Comparison of ENCODE assay signal across 9 cellular contexts in the genomic region with DNA sequence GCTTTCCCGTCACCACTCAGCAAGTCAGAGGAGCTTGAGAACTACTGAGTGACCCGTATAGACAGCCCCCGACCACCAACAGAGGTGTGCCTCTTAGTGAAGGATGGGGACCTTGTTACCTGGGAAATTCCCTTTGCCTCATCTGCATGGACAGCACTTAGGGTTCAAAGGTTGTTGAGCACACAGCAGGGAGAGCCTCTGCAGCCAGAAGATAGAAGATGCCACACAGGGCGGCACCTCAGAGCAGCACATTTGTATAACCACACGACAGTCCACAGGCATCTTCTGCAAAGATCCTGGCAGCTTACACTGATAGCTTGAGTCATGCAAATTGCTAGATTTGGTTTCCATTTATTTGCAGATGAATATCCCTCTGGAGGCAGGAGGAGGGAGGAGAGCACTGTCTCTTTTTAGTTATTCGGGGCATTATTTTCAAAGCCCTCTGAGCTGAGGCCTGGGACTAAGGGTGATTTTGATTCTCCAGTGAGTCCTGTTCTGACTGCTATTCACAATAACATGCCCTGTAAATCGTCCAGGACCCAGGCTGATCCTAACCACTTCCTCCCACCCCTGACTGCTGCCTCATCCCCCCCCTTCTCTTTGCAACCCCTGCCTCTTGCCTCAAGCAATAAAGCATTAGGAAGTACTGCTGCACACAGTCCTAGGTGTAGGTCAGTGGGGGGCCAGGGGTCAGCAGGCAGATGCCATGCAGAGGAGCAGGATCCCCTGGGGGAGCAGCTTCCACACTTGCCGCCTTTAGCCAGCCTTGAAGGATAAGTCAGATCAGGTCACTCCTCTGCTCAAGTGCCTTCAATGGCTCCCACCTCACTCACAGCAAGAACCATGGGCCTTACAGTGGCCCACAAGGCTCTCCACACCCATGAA. TPM values are rescaled to one million over a fixed set of nuclear protein-coding genes. Genes with fewer than 3 reads are reported as not detected.
DNase-seq lines count a peak whose midpoint lies in the region; ATAC-seq and TF ChIP-seq lines count a peak whose summit lies in the region.
"Had no signal": no experiment of that assay in that cellular context is flagged by ENCODE, and none has a peak within 500 bp of the region (broad histone marks: within the 10 kb centered on the region; RNA-seq: fewer than 3 reads in every experiment).

No MANE protein-coding gene starts in this region.

- H3K14ac ChIP-seq in trophoblast cell (ENCODE audit: low read length), result peak overlapping the region; percentile 33

- no peak overlapping the region for H4K12ac ChIP-seq in trophoblast cell (ENCODE audit: low read depth, low read length)

- no peak overlapping the region for H2AK5ac ChIP-seq in trophoblast cell (ENCODE audit: low read length)

- WGBS in trophoblast cell (ENCODE audit: extremely low coverage, insufficient coverage, insufficient read length), result no CpG with 5 or more reads among the region's 8 CpGs

- POLR2A ChIA-PET in HEK293T (lab: Yijun Ruan, JAX), result no interaction called here

- H2BK5ac ChIP-seq in trophoblast cell (ENCODE audit: low read depth, low read length, poor library complexity), result no peak overlapping the region

- peak overlapping the region; percentile 48 for H4K91ac ChIP-seq in trophoblast cell (ENCODE audit: low read depth, low read length)

- peaks cover 49% of the 10 kb centered on the region for H3K4me1 Mint-ChIP-seq in activated T-helper 1 cell treated with anti-CD3 and anti-CD28 coated beads, Interleukin-12 subunit alpha, Interleukin-12 subunit beta, Interleukin-2, Interleukin-4 antibody, amounts not matched to agents 30 ng/mL and 10 ng/mL and 1 ng/mL, durations not matched to agents 14 hours and 24 hours and 36 hours (ENCODE audit: low read depth)

- DNase-seq in NB4 (ENCODE audit: low read depth) (peak; percentile 94), trophoblast cell (no peak), HEK293T (ENCODE audit: extremely low spot score) (no peak), NCI-H2196 treated with DMSO at 0.1 percent for 48 hours (lab: John Stamatoyannopoulos, UW; ENCODE audit: unreplicated experiment) (no peak), NCI-H1417 treated with DMSO at 0.1 percent for 48 hours (lab: John Stamatoyannopoulos, UW) (no peak)
- DNase-seq in activated T-helper 1 cell treated with anti-CD3 and anti-CD28 coated beads, Interleukin-12 subunit alpha, Interleukin-12 subunit beta, Interleukin-2, Interleukin-4 antibody, amounts not matched to agents 30 ng/mL and 10 ng/mL and 1 ng/mL, durations not matched to agents 14 hours and 24 hours and 36 hours (ENCODE audit: low spot score), result peak; percentile 54

- peak overlapping the region; percentile 32 for H2BK120ac ChIP-seq in trophoblast cell (ENCODE audit: insufficient read depth, low read length, poor library complexity)

- CTCF ChIA-PET in HEK293T (lab: Yijun Ruan, JAX), result interaction anchor here (0.6 kb wide), 1 partner anchor 12 kb away, joined by 3 read pairs; no protein-coding TSS in a partner anchor

- H3K27me3 Mint-ChIP-seq in activated T-helper 1 cell treated with anti-CD3 and anti-CD28 coated beads, Interleukin-12 subunit alpha, Interleukin-12 subunit beta, Interleukin-2, Interleukin-4 antibody, amounts not matched to agents 30 ng/mL and 10 ng/mL and 1 ng/mL, durations not matched to agents 14 hours and 24 hours and 36 hours (ENCODE audit: insufficient read depth), result peaks cover 2% of the 10 kb centered on the region

- no peaks in the 10 kb centered on the region for H3K36me3 ChIP-seq in trophoblast cell (ENCODE audit: control insufficient read depth in 1 of 2, insufficient read depth in 2 of 2, low read length in 2 of 2)

- peaks cover 14 to 21% of the 10 kb centered on the region in 2 experiments for H3K4me1 ChIP-seq in trophoblast cell (ENCODE audit: control insufficient read depth in 1 of 2, insufficient read depth in 2 of 2, low read length in 2 of 2)

- H4K8ac ChIP-seq in trophoblast cell (ENCODE audit: low read depth, low read length), result peak overlapping the region; percentile 23

- H3K18ac ChIP-seq in trophoblast cell (ENCODE audit: low read length), result peak overlapping the region; percentile 62

- no peaks in the 10 kb centered on the region for H3K9me3 Mint-ChIP-seq in activated T-helper 1 cell treated with anti-CD3 and anti-CD28 coated beads, Interleukin-12 subunit alpha, Interleukin-12 subunit beta, Interleukin-2, Interleukin-4 antibody, amounts not matched to agents 30 ng/mL and 10 ng/mL and 1 ng/mL, durations not matched to agents 14 hours and 24 hours and 36 hours

- no peak overlapping the region for H3K23ac ChIP-seq in trophoblast cell (ENCODE audit: low read length)

- peaks cover 3% of the 10 kb centered on the region for H3K79me1 ChIP-seq in trophoblast cell (ENCODE audit: low read length)

- ATAC-seq in GM19035 (IDR thresholded peaks at IDR 0.05; ENCODE audit: unreplicated experiment) (peak; percentile 67), HG03439 (IDR thresholded peaks at IDR 0.05; ENCODE audit: unreplicated experiment) (no peak)

- H3K36me3 Mint-ChIP-seq in activated T-helper 1 cell treated with anti-CD3 and anti-CD28 coated beads, Interleukin-12 subunit alpha, Interleukin-12 subunit beta, Interleukin-2, Interleukin-4 antibody, amounts not matched to agents 30 ng/mL and 10 ng/mL and 1 ng/mL, durations not matched to agents 14 hours and 24 hours and 36 hours (ENCODE audit: low read depth), result peaks cover 3% of the 10 kb centered on the region

- H3K4ac ChIP-seq in trophoblast cell (ENCODE audit: low read depth, low read length), result no peak overlapping the region

- H2AFZ ChIP-seq in trophoblast cell (ENCODE audit: insufficient read depth, low read length, poor library complexity), result no peak overlapping the region

- no peak overlapping the region for H3K27ac ChIP-seq in trophoblast cell (ENCODE audit: low read depth, low read length)

- no peak for TF ChIP-seq POLR2A in NB4 (IDR thresholded peaks at IDR 0.05; ENCODE audit: extremely low read depth, insufficient read length)

- no peak for TF ChIP-seq CTCF in NB4 (IDR thresholded peaks at IDR 0.05; ENCODE audit: low read depth, low read length)

- H3K27ac Mint-ChIP-seq in activated T-helper 1 cell treated with anti-CD3 and anti-CD28 coated beads, Interleukin-12 subunit alpha, Interleukin-12 subunit beta, Interleukin-2, Interleukin-4 antibody, amounts not matched to agents 30 ng/mL and 10 ng/mL and 1 ng/mL, durations not matched to agents 14 hours and 24 hours and 36 hours, result peak overlapping the region; percentile 90

- H3K27me3 ChIP-seq in trophoblast cell (ENCODE audit: insufficient read depth, low read length), result no peaks in the 10 kb centered on the region

- H3K4me3 ChIP-seq in NB4 (ENCODE audit: low read depth, low read length) (peak overlapping the region; percentile 37), trophoblast cell (ENCODE audit: low read depth, low read length) (no peak overlapping the region)

- no peaks in the 10 kb centered on the region for H3K79me2 ChIP-seq in trophoblast cell (ENCODE audit: control insufficient read depth, insufficient read depth, low read length, poor library complexity)

- intact Hi-C loops in activated T-helper 1 cell treated with anti-CD3 and anti-CD28 coated beads, Interleukin-12 subunit alpha, Interleukin-12 subunit beta, Interleukin-2, Interleukin-4 antibody, amounts not matched to agents 30 ng/mL and 10 ng/mL and 1 ng/mL, durations not matched to agents 14 hours and 24 hours and 36 hours (cut with micrococcal nuclease), result loop anchor here (1.0 kb wide), 1 partner anchor 13 kb away; no protein-coding TSS in a partner anchor

- no peak overlapping the region for H3K9ac ChIP-seq in trophoblast cell (ENCODE audit: low read length)

- no peak overlapping the region for H3K4me2 ChIP-seq in trophoblast cell (ENCODE audit: low read length)

- H2BK12ac ChIP-seq in trophoblast cell (ENCODE audit: low read length), result no peak overlapping the region

- H3K4me3 Mint-ChIP-seq in activated T-helper 1 cell treated with anti-CD3 and anti-CD28 coated beads, Interleukin-12 subunit alpha, Interleukin-12 subunit beta, Interleukin-2, Interleukin-4 antibody, amounts not matched to agents 30 ng/mL and 10 ng/mL and 1 ng/mL, durations not matched to agents 14 hours and 24 hours and 36 hours, result peak overlapping the region; percentile 79

- H3K9me3 ChIP-seq in trophoblast cell (ENCODE audit: insufficient read depth, low read depth, low read length), result peaks cover 3% of the 10 kb centered on the region

TF ChIP-seq in HEK293T, 16 proteins besides CTCF, POLR2A, EP300 and RAD21:
- no peak for TF ChIP-seq HDGF (IDR thresholded peaks at IDR 0.05; ENCODE audit: borderline replicate concordance)
- TF ChIP-seq ELF4 (IDR thresholded peaks at IDR 0.05), result no peak
- TF ChIP-seq SUZ12 (IDR thresholded peaks at IDR 0.05), result no peak
- TF ChIP-seq SP1 (IDR thresholded peaks at IDR 0.05), result no peak
- no peak for TF ChIP-seq FOXA1 (IDR thresholded peaks at IDR 0.05)
- no peak for TF ChIP-seq BHLHE40 (IDR thresholded peaks at IDR 0.05; ENCODE audit: borderline replicate concordance)
- no peak for TF ChIP-seq CTBP1 (IDR thresholded peaks at IDR 0.05; ENCODE audit: borderline replicate concordance)
- no peak for TF ChIP-seq ZNF384 (IDR thresholded peaks at IDR 0.05)
- TF ChIP-seq, protein P1, sequence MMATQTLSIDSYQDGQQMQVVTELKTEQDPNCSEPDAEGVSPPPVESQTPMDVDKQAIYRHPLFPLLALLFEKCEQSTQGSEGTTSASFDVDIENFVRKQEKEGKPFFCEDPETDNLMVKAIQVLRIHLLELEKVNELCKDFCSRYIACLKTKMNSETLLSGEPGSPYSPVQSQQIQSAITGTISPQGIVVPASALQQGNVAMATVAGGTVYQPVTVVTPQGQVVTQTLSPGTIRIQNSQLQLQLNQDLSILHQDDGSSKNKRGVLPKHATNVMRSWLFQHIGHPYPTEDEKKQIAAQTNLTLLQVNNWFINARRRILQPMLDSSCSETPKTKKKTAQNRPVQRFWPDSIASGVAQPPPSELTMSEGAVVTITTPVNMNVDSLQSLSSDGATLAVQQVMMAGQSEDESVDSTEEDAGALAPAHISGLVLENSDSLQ (IDR thresholded peaks at IDR 0.05), result no peak
- TF ChIP-seq FOXK2 (IDR thresholded peaks at IDR 0.05), result no peak
- TF ChIP-seq ARNT (IDR thresholded peaks at IDR 0.05), result no peak
- TF ChIP-seq NFRKB (IDR thresholded peaks at IDR 0.05), result no peak

RNA-seq across cellular contexts. Expression of a gene that starts 24.6 kb away (rescaled TPM):
- total RNA-seq in activated T-helper 1 cell treated with anti-CD3 and anti-CD28 coated beads, Interleukin-12 subunit alpha, Interleukin-12 subunit beta, Interleukin-2, Interleukin-4 antibody, amounts not matched to agents 30 ng/mL and 10 ng/mL and 1 ng/mL, durations not matched to agents 14 hours and 24 hours and 36 hours, result 0.23 TPM in 1 of 2 replicates, not detected in the other
- 0.33 and 0.38 TPM in 2 replicates for polyA plus RNA-seq in trophoblast cell (2013)

RNA-seq across cellular contexts. Expression of a gene that starts 43.9 kb away (rescaled TPM):
- 0.96 and 2.2 TPM in 2 replicates for total RNA-seq in activated T-helper 1 cell treated with anti-CD3 and anti-CD28 coated beads, Interleukin-12 subunit alpha, Interleukin-12 subunit beta, Interleukin-2, Interleukin-4 antibody, amounts not matched to agents 30 ng/mL and 10 ng/mL and 1 ng/mL, durations not matched to agents 14 hours and 24 hours and 36 hours
- 2.8 and 3.4 TPM in 2 replicates for polyA plus RNA-seq in trophoblast cell (2013)

RNA-seq across cellular contexts. Expression of a gene that starts 45.0 kb away (rescaled TPM):
- total RNA-seq in activated T-helper 1 cell treated with anti-CD3 and anti-CD28 coated beads, Interleukin-12 subunit alpha, Interleukin-12 subunit beta, Interleukin-2, Interleukin-4 antibody, amounts not matched to agents 30 ng/mL and 10 ng/mL and 1 ng/mL, durations not matched to agents 14 hours and 24 hours and 36 hours, result not detected in 2 replicates
- polyA plus RNA-seq in trophoblast cell (2013), result 0.06 and 0.12 TPM in 2 replicates
- total RNA-seq: epithelial cell of proximal tubule had no signal

Comparison
In these comparisons a context has a peak if more than half of its experiments do, and no peak if none do; other contexts are left out.
1. DNase-seq: peak in NB4 (single experiment) and activated T-helper 1 cell treated with anti-CD3 and anti-CD28 coated beads, Interleukin-12 subunit alpha, Interleukin-12 subunit beta, Interleukin-2, Interleukin-4 antibody, amounts not matched to agents 30 ng/mL and 10 ng/mL and 1 ng/mL, durations not matched to agents 14 hours and 24 hours and 36 hours (single experiment); none in trophoblast cell (0 of 2), HEK293T (single experiment), NCI-H2196 treated with DMSO at 0.1 percent for 48 hours (single experiment) and NCI-H1417 treated with DMSO at 0.1 percent for 48 hours (single experiment).